Comparison of ENCODE assay signal across 1 cellular context in the genomic region with DNA sequence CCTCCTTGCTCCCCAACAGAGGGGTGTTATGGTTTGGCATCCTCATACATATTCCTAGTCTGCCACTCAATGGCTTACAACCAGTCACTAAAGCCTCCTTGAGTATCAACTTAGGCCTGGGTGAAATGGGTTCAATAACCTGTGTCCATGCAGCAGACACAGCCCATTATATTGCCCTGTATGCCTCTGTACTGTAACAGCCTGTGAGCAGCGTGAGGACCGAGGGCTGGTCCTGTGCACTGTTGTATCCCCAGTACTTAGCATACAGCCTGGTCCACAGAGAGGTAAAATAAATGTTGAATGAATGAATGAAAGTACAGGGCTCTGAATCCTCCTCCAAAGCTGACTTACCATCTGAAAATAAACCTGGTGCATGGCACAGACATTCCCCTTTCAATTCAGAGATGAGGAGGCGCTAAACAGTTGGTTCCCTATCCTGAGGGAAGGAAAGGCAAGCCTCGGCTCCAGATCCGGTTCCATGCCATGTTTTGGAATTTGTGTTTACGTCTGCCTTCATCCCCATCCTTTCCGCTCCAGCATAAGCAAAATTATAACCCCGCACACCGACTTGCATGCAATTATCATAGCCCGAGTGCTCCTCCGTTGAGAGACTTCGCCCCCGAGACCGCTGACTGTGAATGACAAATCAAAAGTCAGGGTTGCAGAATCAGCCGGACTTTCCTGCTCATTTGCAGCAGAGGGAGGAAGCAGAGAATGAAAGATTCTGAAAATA.
TF ChIP-seq lines count a peak whose summit lies in the region.

No MANE protein-coding gene starts in this region.

TF ChIP-seq in WTC11, 78 proteins besides CTCF, POLR2A, EP300 and RAD21 (continued from another document and continues in another):
- TF ChIP-seq PRDM15 (CRISPR knock-in tag; IDR thresholded peaks at IDR 0.05) (peak; percentile 99), ZNF219 (CRISPR knock-in tag; IDR thresholded peaks at IDR 0.05; ENCODE audit: borderline replicate concordance) (no peak), TEAD1 (CRISPR knock-in tag; IDR thresholded peaks at IDR 0.05) (peak; percentile 55; the same call in 1 of the 2 replicates), ERG (CRISPR knock-in tag; IDR thresholded peaks at IDR 0.05) (no peak), MLX (CRISPR knock-in tag; IDR thresholded peaks at IDR 0.05) (no peak), KAT7 (CRISPR knock-in tag; IDR thresholded peaks at IDR 0.05; ENCODE audit: borderline replicate concordance) (no peak), ZNF232 (CRISPR knock-in tag; IDR thresholded peaks at IDR 0.05) (no peak), ZNF532 (CRISPR knock-in tag; IDR thresholded peaks at IDR 0.05; ENCODE audit: borderline replicate concordance) (no peak), FOXJ3 (CRISPR knock-in tag; IDR thresholded peaks at IDR 0.05; ENCODE audit: borderline replicate concordance) (no peak), ZSCAN18 (CRISPR knock-in tag; IDR thresholded peaks at IDR 0.05) (no peak), AFF4 (CRISPR knock-in tag; IDR thresholded peaks at IDR 0.05; ENCODE audit: borderline replicate concordance) (no peak), ZNF512 (CRISPR knock-in tag; IDR thresholded peaks at IDR 0.05; ENCODE audit: borderline replicate concordance) (no peak), HMGA2 (CRISPR knock-in tag; IDR thresholded peaks at IDR 0.05) (no peak), E2F4 (CRISPR knock-in tag; IDR thresholded peaks at IDR 0.05; ENCODE audit: borderline replicate concordance, low read depth) (no peak), CBFB (CRISPR knock-in tag; IDR thresholded peaks at IDR 0.05; ENCODE audit: low read depth) (no peak; the same call in 1 of the 2 replicates), MYBL2 (CRISPR knock-in tag; IDR thresholded peaks at IDR 0.05) (no peak), ATF3 (CRISPR knock-in tag; conservative IDR thresholded peaks at IDR 0.05) (no peak), NFATC4 (CRISPR knock-in tag; IDR thresholded peaks at IDR 0.05) (no peak), IRF2 (CRISPR knock-in tag; IDR thresholded peaks at IDR 0.05; ENCODE audit: borderline replicate concordance, low read depth) (no peak), ATF1 (CRISPR knock-in tag; IDR thresholded peaks at IDR 0.05) (no peak), ZNF317 (CRISPR knock-in tag; IDR thresholded peaks at IDR 0.05; ENCODE audit: borderline replicate concordance, low read depth) (no peak)
- TF ChIP-seq, protein P1, sequence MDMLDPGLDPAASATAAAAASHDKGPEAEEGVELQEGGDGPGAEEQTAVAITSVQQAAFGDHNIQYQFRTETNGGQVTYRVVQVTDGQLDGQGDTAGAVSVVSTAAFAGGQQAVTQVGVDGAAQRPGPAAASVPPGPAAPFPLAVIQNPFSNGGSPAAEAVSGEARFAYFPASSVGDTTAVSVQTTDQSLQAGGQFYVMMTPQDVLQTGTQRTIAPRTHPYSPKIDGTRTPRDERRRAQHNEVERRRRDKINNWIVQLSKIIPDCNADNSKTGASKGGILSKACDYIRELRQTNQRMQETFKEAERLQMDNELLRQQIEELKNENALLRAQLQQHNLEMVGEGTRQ (CRISPR knock-in tag; IDR thresholded peaks at IDR 0.05), result no peak
- TF ChIP-seq, protein P2, sequence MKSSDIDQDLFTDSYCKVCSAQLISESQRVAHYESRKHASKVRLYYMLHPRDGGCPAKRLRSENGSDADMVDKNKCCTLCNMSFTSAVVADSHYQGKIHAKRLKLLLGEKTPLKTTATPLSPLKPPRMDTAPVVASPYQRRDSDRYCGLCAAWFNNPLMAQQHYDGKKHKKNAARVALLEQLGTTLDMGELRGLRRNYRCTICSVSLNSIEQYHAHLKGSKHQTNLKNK (CRISPR knock-in tag; IDR thresholded peaks at IDR 0.05), result no peak
- TF ChIP-seq, protein P3, sequence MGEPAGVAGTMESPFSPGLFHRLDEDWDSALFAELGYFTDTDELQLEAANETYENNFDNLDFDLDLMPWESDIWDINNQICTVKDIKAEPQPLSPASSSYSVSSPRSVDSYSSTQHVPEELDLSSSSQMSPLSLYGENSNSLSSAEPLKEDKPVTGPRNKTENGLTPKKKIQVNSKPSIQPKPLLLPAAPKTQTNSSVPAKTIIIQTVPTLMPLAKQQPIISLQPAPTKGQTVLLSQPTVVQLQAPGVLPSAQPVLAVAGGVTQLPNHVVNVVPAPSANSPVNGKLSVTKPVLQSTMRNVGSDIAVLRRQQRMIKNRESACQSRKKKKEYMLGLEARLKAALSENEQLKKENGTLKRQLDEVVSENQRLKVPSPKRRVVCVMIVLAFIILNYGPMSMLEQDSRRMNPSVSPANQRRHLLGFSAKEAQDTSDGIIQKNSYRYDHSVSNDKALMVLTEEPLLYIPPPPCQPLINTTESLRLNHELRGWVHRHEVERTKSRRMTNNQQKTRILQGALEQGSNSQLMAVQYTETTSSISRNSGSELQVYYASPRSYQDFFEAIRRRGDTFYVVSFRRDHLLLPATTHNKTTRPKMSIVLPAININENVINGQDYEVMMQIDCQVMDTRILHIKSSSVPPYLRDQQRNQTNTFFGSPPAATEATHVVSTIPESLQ (CRISPR knock-in tag; IDR thresholded peaks at IDR 0.05), result no peak
